In genomic region chr5:148542812-148543211, GRCh38 we compare ENCODE assay signal across 1 cellular context.
TF ChIP-seq lines count a peak whose summit lies in the region.

No MANE protein-coding gene starts in this region.

TF ChIP-seq in K562, 482 proteins besides CTCF, POLR2A, EP300 and RAD21 (continued from another document):
- no peak for TF ChIP-seq ZNF318 (IDR thresholded peaks at IDR 0.05; ENCODE audit: borderline replicate concordance in 1 of 2, low read depth in 1 of 2)
- TF ChIP-seq REST (CRISPR knock-in tag; IDR thresholded peaks at IDR 0.05; ENCODE audit: low read depth): no peak
- no peak for TF ChIP-seq HNRNPH1 (optimal IDR thresholded peaks at IDR 0.05; ENCODE audit: low read depth, low read length)
- TF ChIP-seq NR0B1 (IDR thresholded peaks at IDR 0.05; ENCODE audit: partially characterized antibody): no peak
- no peak for TF ChIP-seq CBX5 (IDR thresholded peaks at IDR 0.05; ENCODE audit: borderline replicate concordance, low read depth)
